1 cellular context compared by ENCODE assay signal in genomic region chr5:80083115-80083890, GRCh38.
TF ChIP-seq lines count a peak whose summit lies in the region.

No MANE protein-coding gene starts in this region.

TF ChIP-seq in K562, 482 proteins besides CTCF, POLR2A, EP300 and RAD21 (continued from another document and continues in another):
- TF ChIP-seq, protein P1, sequence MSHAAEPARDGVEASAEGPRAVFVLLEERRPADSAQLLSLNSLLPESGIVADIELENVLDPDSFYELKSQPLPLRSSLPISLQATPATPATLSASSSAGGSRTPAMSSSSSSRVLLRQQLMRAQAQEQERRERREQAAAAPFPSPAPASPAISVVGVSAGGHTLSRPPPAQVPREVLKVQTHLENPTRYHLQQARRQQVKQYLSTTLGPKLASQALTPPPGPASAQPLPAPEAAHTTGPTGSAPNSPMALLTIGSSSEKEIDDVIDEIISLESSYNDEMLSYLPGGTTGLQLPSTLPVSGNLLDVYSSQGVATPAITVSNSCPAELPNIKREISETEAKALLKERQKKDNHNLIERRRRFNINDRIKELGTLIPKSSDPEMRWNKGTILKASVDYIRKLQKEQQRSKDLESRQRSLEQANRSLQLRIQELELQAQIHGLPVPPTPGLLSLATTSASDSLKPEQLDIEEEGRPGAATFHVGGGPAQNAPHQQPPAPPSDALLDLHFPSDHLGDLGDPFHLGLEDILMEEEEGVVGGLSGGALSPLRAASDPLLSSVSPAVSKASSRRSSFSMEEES (CRISPR knock-in tag; IDR thresholded peaks at IDR 0.05): no peak
- TF ChIP-seq FOXK1 (CRISPR knock-in tag; IDR thresholded peaks at IDR 0.05; ENCODE audit: borderline replicate concordance) (no peak), POLR3A (IDR thresholded peaks at IDR 0.05; ENCODE audit: borderline replicate concordance, extremely low read depth, insufficient read depth, insufficient read length) (no peak), EWSR1 (IDR thresholded peaks at IDR 0.05; ENCODE audit: borderline replicate concordance, low read depth, partially characterized antibody) (no peak), CC2D1A (IDR thresholded peaks at IDR 0.05) (no peak), ZNF398 (CRISPR knock-in tag; IDR thresholded peaks at IDR 0.05) (no peak), ZNF41 (CRISPR knock-in tag; conservative IDR thresholded peaks at IDR 0.05) (no peak), ETV5 (CRISPR knock-in tag; IDR thresholded peaks at IDR 0.05; ENCODE audit: low read depth) (no peak), BRD4 (IDR thresholded peaks at IDR 0.05) (no peak), ZFPM2 (CRISPR knock-in tag; IDR thresholded peaks at IDR 0.05) (no peak), ZNF699 (CRISPR knock-in tag; IDR thresholded peaks at IDR 0.05; ENCODE audit: insufficient replicate concordance) (no peak), RB1 (IDR thresholded peaks at IDR 0.05; ENCODE audit: low read depth) (no peak), BRCA1 (IDR thresholded peaks at IDR 0.05) (no peak), BRCA1 (CRISPR knock-in tag; IDR thresholded peaks at IDR 0.05) (no peak), IFI16 (CRISPR knock-in tag; IDR thresholded peaks at IDR 0.05) (no peak), NCOA1 (IDR thresholded peaks at IDR 0.05; ENCODE audit: low read depth) (no peak), CTBP1 (IDR thresholded peaks at IDR 0.05; ENCODE audit: borderline replicate concordance) (0 out of 2 replicates have a peak, but pooled peaks have one; percentile 45), SMAD4 (CRISPR knock-in tag; conservative IDR thresholded peaks at IDR 0.05) (no peak), ZNF511 (CRISPR knock-in tag; IDR thresholded peaks at IDR 0.05) (no peak), CBX5 (IDR thresholded peaks at IDR 0.05; ENCODE audit: borderline replicate concordance, low read depth) (no peak), ZNF354B (CRISPR knock-in tag; IDR thresholded peaks at IDR 0.05) (no peak), FOXA1 (IDR thresholded peaks at IDR 0.05; ENCODE audit: borderline replicate concordance) (no peak), SETDB1 (IDR thresholded peaks at IDR 0.05; ENCODE audit: low read length) (no peak), ZNF561 (CRISPR knock-in tag; conservative IDR thresholded peaks at IDR 0.05) (no peak), CHCHD3 (CRISPR knock-in tag; IDR thresholded peaks at IDR 0.05) (no peak), ZNF121 (CRISPR knock-in tag; conservative IDR thresholded peaks at IDR 0.05) (no peak), POLR2B (IDR thresholded peaks at IDR 0.05; ENCODE audit: low read depth, partially characterized antibody) (no peak), E2F1 (CRISPR knock-in tag; IDR thresholded peaks at IDR 0.05) (no peak), MEF2A (IDR thresholded peaks at IDR 0.05; ENCODE audit: control insufficient read depth, low read depth, low read length) (no peak), XRCC4 (IDR thresholded peaks at IDR 0.05; ENCODE audit: extremely low read depth, insufficient read depth, insufficient read length) (no peak), HDAC1 (IDR thresholded peaks at IDR 0.05) (no peak), ERF (CRISPR knock-in tag; IDR thresholded peaks at IDR 0.05) (no peak), HDAC2 (IDR thresholded peaks at IDR 0.05) (no peak), HNRNPL (IDR thresholded peaks at IDR 0.05; ENCODE audit: low read depth, low read length) (no peak), HOXB6 (CRISPR knock-in tag; IDR thresholded peaks at IDR 0.05; ENCODE audit: borderline replicate concordance) (no peak), HDAC6 (IDR thresholded peaks at IDR 0.05; ENCODE audit: low read depth, low read length) (no peak), SMC3 (conservative IDR thresholded peaks at IDR 0.05; ENCODE audit: insufficient read depth, low read depth, low read length) (peak; percentile 42; the same call in 1 of the 2 replicates), RBM14 (IDR thresholded peaks at IDR 0.05; ENCODE audit: borderline replicate concordance, insufficient read depth, low read depth, low read length) (no peak), PHB2 (IDR thresholded peaks at IDR 0.05; ENCODE audit: low read depth) (no peak), FOXK2 (conservative IDR thresholded peaks at IDR 0.05 in 1 of 2, IDR thresholded peaks at IDR 0.05 in 1 of 2; ENCODE audit: low read depth in 2 of 2) (peak; percentile 90 to 92), NELFE (IDR thresholded peaks at IDR 0.05; ENCODE audit: insufficient read depth, insufficient read length) (no peak), ZBTB2 (IDR thresholded peaks at IDR 0.05) (no peak), NFE2 (IDR thresholded peaks at IDR 0.05; ENCODE audit: low read depth) (no peak), ATF7 (IDR thresholded peaks at IDR 0.05) (peak; percentile 34; the same call in 1 of the 2 replicates), SRF (CRISPR knock-in tag; IDR thresholded peaks at IDR 0.05) (no peak), ZNF311 (CRISPR knock-in tag; IDR thresholded peaks at IDR 0.05) (no peak), FOXA3 (CRISPR knock-in tag; conservative IDR thresholded peaks at IDR 0.05 in 1 of 2, IDR thresholded peaks at IDR 0.05 in 1 of 2) (peak in 1 of 2 experiments; percentile 39; a peak in 2 of 4 replicates)
- TF ChIP-seq, protein P2, sequence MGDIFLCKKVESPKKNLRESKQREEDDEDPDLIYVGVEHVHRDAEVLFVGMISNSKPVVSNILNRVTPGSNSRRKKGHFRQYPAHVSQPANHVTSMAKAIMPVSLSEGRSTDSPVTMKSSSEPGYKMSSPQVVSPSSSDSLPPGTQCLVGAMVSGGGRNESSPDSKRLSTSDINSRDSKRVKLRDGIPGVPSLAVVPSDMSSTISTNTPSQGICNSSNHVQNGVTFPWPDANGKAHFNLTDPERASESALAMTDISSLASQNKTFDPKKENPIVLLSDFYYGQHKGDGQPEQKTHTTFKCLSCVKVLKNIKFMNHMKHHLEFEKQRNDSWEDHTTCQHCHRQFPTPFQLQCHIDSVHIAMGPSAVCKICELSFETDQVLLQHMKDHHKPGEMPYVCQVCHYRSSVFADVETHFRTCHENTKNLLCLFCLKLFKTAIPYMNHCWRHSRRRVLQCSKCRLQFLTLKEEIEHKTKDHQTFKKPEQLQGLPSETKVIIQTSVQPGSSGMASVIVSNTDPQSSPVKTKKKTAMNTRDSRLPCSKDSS (IDR thresholded peaks at IDR 0.05; ENCODE audit: low read depth, partially characterized antibody): no peak
- TF ChIP-seq, protein P3, sequence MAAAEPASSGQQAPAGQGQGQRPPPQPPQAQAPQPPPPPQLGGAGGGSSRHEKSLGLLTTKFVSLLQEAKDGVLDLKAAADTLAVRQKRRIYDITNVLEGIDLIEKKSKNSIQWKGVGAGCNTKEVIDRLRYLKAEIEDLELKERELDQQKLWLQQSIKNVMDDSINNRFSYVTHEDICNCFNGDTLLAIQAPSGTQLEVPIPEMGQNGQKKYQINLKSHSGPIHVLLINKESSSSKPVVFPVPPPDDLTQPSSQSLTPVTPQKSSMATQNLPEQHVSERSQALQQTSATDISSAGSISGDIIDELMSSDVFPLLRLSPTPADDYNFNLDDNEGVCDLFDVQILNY (CRISPR knock-in tag; IDR thresholded peaks at IDR 0.05): no peak
- TF ChIP-seq, protein P4, sequence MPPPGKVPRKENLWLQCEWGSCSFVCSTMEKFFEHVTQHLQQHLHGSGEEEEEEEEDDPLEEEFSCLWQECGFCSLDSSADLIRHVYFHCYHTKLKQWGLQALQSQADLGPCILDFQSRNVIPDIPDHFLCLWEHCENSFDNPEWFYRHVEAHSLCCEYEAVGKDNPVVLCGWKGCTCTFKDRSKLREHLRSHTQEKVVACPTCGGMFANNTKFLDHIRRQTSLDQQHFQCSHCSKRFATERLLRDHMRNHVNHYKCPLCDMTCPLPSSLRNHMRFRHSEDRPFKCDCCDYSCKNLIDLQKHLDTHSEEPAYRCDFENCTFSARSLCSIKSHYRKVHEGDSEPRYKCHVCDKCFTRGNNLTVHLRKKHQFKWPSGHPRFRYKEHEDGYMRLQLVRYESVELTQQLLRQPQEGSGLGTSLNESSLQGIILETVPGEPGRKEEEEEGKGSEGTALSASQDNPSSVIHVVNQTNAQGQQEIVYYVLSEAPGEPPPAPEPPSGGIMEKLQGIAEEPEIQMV (tag; conservative IDR thresholded peaks at IDR 0.05; ENCODE audit: low read depth): no peak
- TF ChIP-seq, protein P5, sequence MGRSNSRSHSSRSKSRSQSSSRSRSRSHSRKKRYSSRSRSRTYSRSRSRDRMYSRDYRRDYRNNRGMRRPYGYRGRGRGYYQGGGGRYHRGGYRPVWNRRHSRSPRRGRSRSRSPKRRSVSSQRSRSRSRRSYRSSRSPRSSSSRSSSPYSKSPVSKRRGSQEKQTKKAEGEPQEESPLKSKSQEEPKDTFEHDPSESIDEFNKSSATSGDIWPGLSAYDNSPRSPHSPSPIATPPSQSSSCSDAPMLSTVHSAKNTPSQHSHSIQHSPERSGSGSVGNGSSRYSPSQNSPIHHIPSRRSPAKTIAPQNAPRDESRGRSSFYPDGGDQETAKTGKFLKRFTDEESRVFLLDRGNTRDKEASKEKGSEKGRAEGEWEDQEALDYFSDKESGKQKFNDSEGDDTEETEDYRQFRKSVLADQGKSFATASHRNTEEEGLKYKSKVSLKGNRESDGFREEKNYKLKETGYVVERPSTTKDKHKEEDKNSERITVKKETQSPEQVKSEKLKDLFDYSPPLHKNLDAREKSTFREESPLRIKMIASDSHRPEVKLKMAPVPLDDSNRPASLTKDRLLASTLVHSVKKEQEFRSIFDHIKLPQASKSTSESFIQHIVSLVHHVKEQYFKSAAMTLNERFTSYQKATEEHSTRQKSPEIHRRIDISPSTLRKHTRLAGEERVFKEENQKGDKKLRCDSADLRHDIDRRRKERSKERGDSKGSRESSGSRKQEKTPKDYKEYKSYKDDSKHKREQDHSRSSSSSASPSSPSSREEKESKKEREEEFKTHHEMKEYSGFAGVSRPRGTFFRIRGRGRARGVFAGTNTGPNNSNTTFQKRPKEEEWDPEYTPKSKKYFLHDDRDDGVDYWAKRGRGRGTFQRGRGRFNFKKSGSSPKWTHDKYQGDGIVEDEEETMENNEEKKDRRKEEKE (IDR thresholded peaks at IDR 0.05; ENCODE audit: borderline replicate concordance in 1 of 2, control insufficient read depth in 1 of 2, low read depth in 2 of 2, low read length in 1 of 2): no peak
- TF ChIP-seq, protein P6, sequence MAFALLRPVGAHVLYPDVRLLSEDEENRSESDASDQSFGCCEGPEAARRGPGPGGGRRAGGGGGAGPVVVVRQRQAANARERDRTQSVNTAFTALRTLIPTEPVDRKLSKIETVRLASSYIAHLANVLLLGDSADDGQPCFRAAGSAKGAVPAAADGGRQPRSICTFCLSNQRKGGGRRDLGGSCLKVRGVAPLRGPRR (CRISPR knock-in tag; IDR thresholded peaks at IDR 0.05): no peak
- TF ChIP-seq, protein P7, sequence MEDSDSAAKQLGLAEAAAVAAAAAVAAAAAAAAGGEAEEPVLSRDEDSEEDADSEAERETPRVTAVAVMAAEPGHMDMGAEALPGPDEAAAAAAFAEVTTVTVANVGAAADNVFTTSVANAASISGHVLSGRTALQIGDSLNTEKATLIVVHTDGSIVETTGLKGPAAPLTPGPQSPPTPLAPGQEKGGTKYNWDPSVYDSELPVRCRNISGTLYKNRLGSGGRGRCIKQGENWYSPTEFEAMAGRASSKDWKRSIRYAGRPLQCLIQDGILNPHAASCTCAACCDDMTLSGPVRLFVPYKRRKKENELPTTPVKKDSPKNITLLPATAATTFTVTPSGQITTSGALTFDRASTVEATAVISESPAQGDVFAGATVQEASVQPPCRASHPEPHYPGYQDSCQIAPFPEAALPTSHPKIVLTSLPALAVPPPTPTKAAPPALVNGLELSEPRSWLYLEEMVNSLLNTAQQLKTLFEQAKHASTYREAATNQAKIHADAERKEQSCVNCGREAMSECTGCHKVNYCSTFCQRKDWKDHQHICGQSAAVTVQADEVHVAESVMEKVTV (CRISPR knock-in tag; IDR thresholded peaks at IDR 0.05): peak; percentile 54; the same call in 1 of the 2 replicates
- TF ChIP-seq, protein P8, sequence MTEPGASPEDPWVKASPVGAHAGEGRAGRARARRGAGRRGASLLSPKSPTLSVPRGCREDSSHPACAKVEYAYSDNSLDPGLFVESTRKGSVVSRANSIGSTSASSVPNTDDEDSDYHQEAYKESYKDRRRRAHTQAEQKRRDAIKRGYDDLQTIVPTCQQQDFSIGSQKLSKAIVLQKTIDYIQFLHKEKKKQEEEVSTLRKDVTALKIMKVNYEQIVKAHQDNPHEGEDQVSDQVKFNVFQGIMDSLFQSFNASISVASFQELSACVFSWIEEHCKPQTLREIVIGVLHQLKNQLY (CRISPR knock-in tag; conservative IDR thresholded peaks at IDR 0.05): no peak
